Comparison of ENCODE assay signal across 8 cellular contexts in genomic region chr13:33251131-33251629, GRCh38. TPM values are rescaled to one million over a fixed set of nuclear protein-coding genes. Genes with fewer than 3 reads are reported as not detected.
DNase-seq lines count a peak whose midpoint lies in the region; ATAC-seq and TF ChIP-seq lines count a peak whose summit lies in the region.

No MANE protein-coding gene starts in this region.

- peak overlapping the region; percentile 13 for H3K4me3 Mint-ChIP-seq in chondrocyte (ENCODE audit: unreplicated experiment)

- DNase-seq in Daoy (ENCODE audit: low read depth) (peak; percentile 93), LoVo (ENCODE audit: low spot score) (peak; percentile 49), chondrocyte (ENCODE audit: low spot score) (no peak), osteoblast (ENCODE audit: insufficient read length, low spot score, missing footprints) (peak; percentile 77), SK-N-DZ (ENCODE audit: low spot score) (no peak), NCI-H2196 (lab: John Stamatoyannopoulos, UW; ENCODE audit: unreplicated experiment) (no peak), D341Med (ENCODE audit: low spot score) (no peak)

- H3K4me2 ChIP-seq in osteoblast (ENCODE audit: insufficient read depth, low read length): peak overlapping the region; percentile 68

- H3K27ac ChIP-seq in osteoblast (ENCODE audit: low read depth, low read length): peak overlapping the region; percentile 83

- H3K27me3 Mint-ChIP-seq in chondrocyte (ENCODE audit: low read depth): no peaks in the 10 kb centered on the region

- H3K36me3 Mint-ChIP-seq in chondrocyte (ENCODE audit: low read depth): peaks cover 7% of the 10 kb centered on the region

- H3K4me3 ChIP-seq in osteoblast (ENCODE audit: insufficient read depth, low read length): peak overlapping the region; percentile 18

- peaks cover 26% of the 10 kb centered on the region for H3K36me3 ChIP-seq in osteoblast (ENCODE audit: insufficient read depth, low read length)

- peaks cover 52% of the 10 kb centered on the region for H3K4me1 Mint-ChIP-seq in chondrocyte (ENCODE audit: low read depth)

- TF ChIP-seq CTCF in chondrocyte (IDR thresholded peaks at IDR 0.05): no peak
- TF ChIP-seq CTCF in osteoblast (IDR thresholded peaks at IDR 0.05; ENCODE audit: extremely low read depth, low read depth, low read length): no peak

- H3K4me1 ChIP-seq in osteoblast (ENCODE audit: insufficient read depth, low read length): peaks cover 45% of the 10 kb centered on the region

- H3K27me3 ChIP-seq in osteoblast (ENCODE audit: insufficient read depth, low read length): no peaks in the 10 kb centered on the region

- peaks cover 2% of the 10 kb centered on the region for H4K20me1 ChIP-seq in osteoblast (ENCODE audit: insufficient read depth, low read length)

- peaks cover 93% of the 10 kb centered on the region for H3K79me2 ChIP-seq in osteoblast (ENCODE audit: insufficient read depth, low read length)

- H3K9me3 Mint-ChIP-seq in chondrocyte (ENCODE audit: low read depth): no peaks in the 10 kb centered on the region

- no peaks in the 10 kb centered on the region for H3K9me3 ChIP-seq in osteoblast (ENCODE audit: low read depth, low read length)

- H2AFZ ChIP-seq in osteoblast (ENCODE audit: low read length): no peak overlapping the region

- peak; percentile 68 for ATAC-seq in GM21576 (IDR thresholded peaks at IDR 0.05; ENCODE audit: unreplicated experiment)

- H3K27ac Mint-ChIP-seq in chondrocyte (ENCODE audit: unreplicated experiment): peak overlapping the region; percentile 98

RNA-seq across cellular contexts. Expression of gene STARD13, which starts 34.4 kb away (rescaled TPM):
- total RNA-seq in Daoy (2014; rRNA removed; shearing (Covaris generic)): 7.0 TPM in 2 replicates
- 37.6 to 57.8 TPM (median 41.0 TPM) in 3 replicates for total RNA-seq in chondrocyte
- 28.2 and 28.3 TPM in 2 replicates for total RNA-seq in osteoblast
- 1.2 and 2.8 TPM in 2 replicates for polyA plus RNA-seq in SK-N-DZ (2014; cell fraction: cytosol; rRNA removed)
- 1.7 and 2.4 TPM in 2 replicates for polyA plus RNA-seq in SK-N-DZ (2014; cell fraction: nucleus; rRNA removed)

Comparison
In these comparisons a context has a peak if more than half of its experiments do, and no peak if none do; other contexts are left out.
1. DNase-seq: peak in Daoy (single experiment), LoVo (single experiment) and osteoblast (single experiment); none in chondrocyte (single experiment), SK-N-DZ (single experiment), NCI-H2196 (single experiment) and D341Med (single experiment).